ENCODE assay signal across 19 cellular contexts in the genomic region with DNA sequence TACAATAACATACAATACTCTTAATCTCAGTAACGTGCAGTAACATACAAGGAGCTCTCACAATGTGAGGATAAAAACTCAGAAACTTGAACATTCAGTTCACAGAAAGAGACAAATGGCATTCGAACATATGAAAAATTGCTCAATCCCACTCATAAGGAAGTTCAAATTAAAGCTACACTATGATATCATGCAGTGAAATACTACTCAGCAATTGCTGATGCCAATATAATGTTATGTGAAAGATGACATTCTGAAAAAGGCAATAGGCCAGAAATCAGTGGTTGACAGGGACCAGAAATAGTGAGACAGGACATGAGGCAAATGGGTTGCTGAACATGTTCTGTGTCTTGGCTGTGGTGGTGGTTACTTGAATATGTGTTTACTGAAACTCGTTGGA. TPM values are rescaled to one million over a fixed set of nuclear protein-coding genes. Genes with fewer than 3 reads are reported as not detected.
DNase-seq lines count a peak whose midpoint lies in the region; ATAC-seq and TF ChIP-seq lines count a peak whose summit lies in the region.
"Had no signal": no experiment of that assay in that cellular context is flagged by ENCODE, and none has a peak within 500 bp of the region (broad histone marks: within the 10 kb centered on the region; RNA-seq: fewer than 3 reads in every experiment).

No MANE protein-coding gene starts in this region.

- H3K27me3 ChIP-seq in gastrocnemius medialis (no peaks in the 10 kb centered on the region), aorta (ENCODE audit: control insufficient read depth in 1 of 2, insufficient read depth in 2 of 2, low read length in 1 of 2) (no peaks in the 10 kb centered on the region)
- H3K27me3 ChIP-seq: upper lobe of left lung had no signal

- intact Hi-C loops in gastrocnemius medialis (cut with DNase I; ENCODE audit: low total_unique reads), result no loop called here
- intact Hi-C loops in aorta (cut with DNase I), result no loop called here

- H3K27ac ChIP-seq in gastrocnemius medialis (peak overlapping the region; percentile 25 to 50 (median 34)), aorta (ENCODE audit: low read depth in 1 of 2, low read length in 2 of 2) (no peak overlapping the region)
- H3K27ac ChIP-seq: upper lobe of left lung had no signal

- H3K9me3 ChIP-seq in gastrocnemius medialis (no peaks in the 10 kb centered on the region), aorta (ENCODE audit: control insufficient read depth, low read length) (no peaks in the 10 kb centered on the region)
- H3K9me3 ChIP-seq: upper lobe of left lung had no signal

- no peak for TF ChIP-seq CTCF in fibroblast of mammary gland (conservative IDR thresholded peaks at IDR 0.05; ENCODE audit: control insufficient read depth, insufficient read depth, low read depth, low read length)
- no peak for TF ChIP-seq CTCF in gastrocnemius medialis (IDR thresholded peaks at IDR 0.05 in 4 of 5, conservative IDR thresholded peaks at IDR 0.05 in 1 of 5)

- in situ Hi-C loops in gastrocnemius medialis (cut with MboI; ENCODE audit: low sequenced_read_pairs in 4 of 4), result no loop called here

- H3K4me3 ChIP-seq in fibroblast of mammary gland (ENCODE audit: control insufficient read depth, low read depth, low read length) (no peak overlapping the region), gastrocnemius medialis (no peak overlapping the region), aorta (ENCODE audit: low read length in 2 of 2) (no peak overlapping the region)
- H3K4me3 ChIP-seq: K562, upper lobe of left lung had no signal

- H3K4me1 ChIP-seq in gastrocnemius medialis (peaks cover 19 to 22% of the 10 kb centered on the region in 2 donors), aorta (ENCODE audit: control insufficient read depth in 1 of 2, insufficient read depth in 2 of 2, low read length in 2 of 2) (peaks cover 0 to 2% of the 10 kb centered on the region in 2 donors)

- peak in 1 of 2 donors; percentile 42 for ATAC-seq in gastrocnemius medialis
- no peak for ATAC-seq in aorta (ENCODE audit: low FRiP score)
- ATAC-seq in GM18517 (IDR thresholded peaks at IDR 0.05; ENCODE audit: unreplicated experiment), result no peak
- ATAC-seq: Right ventricle myocardium inferior, T-cell had no signal

- 75 to 87% methylated on average over 3 of the region's 3 CpGs for WGBS in aorta, 2 donors

- H3K36me3 ChIP-seq in gastrocnemius medialis (no peaks in the 10 kb centered on the region), aorta (ENCODE audit: control insufficient read depth in 1 of 2, insufficient read depth in 2 of 2, low read length in 1 of 2) (no peaks in the 10 kb centered on the region)
- H3K36me3 ChIP-seq: upper lobe of left lung had no signal

- DNase-seq in EH (ENCODE audit: low read depth) (peak; percentile 23), OCI-M1 (lab: John Stamatoyannopoulos, UW) (peak; percentile 16), fibroblast of mammary gland (ENCODE audit: low read depth) (peak; percentile 17), gastrocnemius medialis (no peak), NCI-H774 (lab: John Stamatoyannopoulos, UW) (no peak), aorta (no peak)
- DNase-seq: activated T-cell treated with anti-CD3 and anti-CD28 coated beads, Interleukin-2, amount 50 U/mL, for 1 hour; amniotic stem cell; CD4-positive, alpha-beta T cell; mesendoderm; MM.1S; NCI-H524; nucleus accumbens; stimulated activated CD8-positive, alpha-beta memory T cell treated with anti-CD3 and anti-CD28 coated beads, Interleukin-4, amount 100 ng/mL, for 48 hours; T-cell; upper lobe of left lung had no signal

- no peak for TF ChIP-seq POLR2A in gastrocnemius medialis (IDR thresholded peaks at IDR 0.05)

RNA-seq across cellular contexts. Expression of a gene that starts 33.7 kb away (rescaled TPM):
- total RNA-seq in gastrocnemius medialis (10 to 100 TPM; 12.1 to 18.7 (median 16.1) TPM), aorta (100 to 1,000 TPM; 130 to 162 TPM)
- 10 to 100 TPM; 50.7 to 73.3 TPM for polyA plus RNA-seq in aorta

Comparison
In these comparisons a context has a peak if more than half of its experiments do, and no peak if none do; other contexts are left out.
1. DNase-seq: peak in EH (single experiment), OCI-M1 (single experiment) and fibroblast of mammary gland (single experiment); none in gastrocnemius medialis (0 of 2), NCI-H774 (single experiment) and aorta (0 of 2).
2. H3K27ac ChIP-seq: peak in gastrocnemius medialis (4 of 4); none in aorta (0 of 2).
3. RNA of a gene that starts 33.7 kb away (total RNA-seq): 130 to 162 TPM in aorta; 12.1 to 18.7 TPM in gastrocnemius medialis; every median in the first group is over 4 times any median in the second.